8 cellular contexts compared by ENCODE assay signal in genomic region chr2:55011741-55012574, GRCh38. TPM values are rescaled to one million over a fixed set of nuclear protein-coding genes. Genes with fewer than 3 reads are reported as not detected.
DNase-seq lines count a peak whose midpoint lies in the region; ATAC-seq and TF ChIP-seq lines count a peak whose summit lies in the region.
"Had no signal": no experiment of that assay in that cellular context is flagged by ENCODE, and none has a peak within 500 bp of the region (broad histone marks: within the 10 kb centered on the region; RNA-seq: fewer than 3 reads in every experiment).

No MANE protein-coding gene starts in this region.

- H3K36me3 ChIP-seq in HUES64 (ENCODE audit: insufficient read depth, low read length) (no peaks in the 10 kb centered on the region; the same call in 1 of the 2 replicates), liver (ENCODE audit: control insufficient read depth in 4 of 4, insufficient read depth in 3 of 4, low read depth in 1 of 4, low read length in 3 of 4) (no peaks in the 10 kb centered on the region), tibial artery (no peaks in the 10 kb centered on the region)
- H3K36me3 ChIP-seq: adrenal gland had no signal

- TF ChIP-seq RAD21 in liver (IDR thresholded peaks at IDR 0.05): peak; percentile 15 to 23

- H3K36me3 Mint-ChIP-seq in MCF 10A (ENCODE audit: insufficient read depth, unreplicated experiment): peaks cover 7% of the 10 kb centered on the region

- H3K9ac ChIP-seq in HUES64 (ENCODE audit: low read depth, low read length) (no peak overlapping the region), liver (ENCODE audit: low read depth in 1 of 2, low read length in 2 of 2) (peak overlapping the region; percentile 43 to 90)

- no peak for ATAC-seq in HG02884 (IDR thresholded peaks at IDR 0.05; ENCODE audit: unreplicated experiment)

- CTCF ChIA-PET in MCF 10A (lab: Yijun Ruan, JAX): interaction anchor here (0.6 to 16.8 kb wide), 19 partner anchors 9 to 163 kb away, joined by 3 to 169 read pairs (median 6); partner anchors contain the start of gene RTN4

- H3K4me3 Mint-ChIP-seq in MCF 10A (ENCODE audit: unreplicated experiment): peak overlapping the region; percentile 77

- peaks cover 46% of the 10 kb centered on the region for H3K4me1 Mint-ChIP-seq in MCF 10A (ENCODE audit: insufficient read depth, unreplicated experiment)

- no peaks in the 10 kb centered on the region for H3K27me3 Mint-ChIP-seq in MCF 10A (ENCODE audit: insufficient read depth, unreplicated experiment)

- POLR2A ChIA-PET in MCF 10A (lab: Yijun Ruan, JAX): interaction anchor here (0.7 to 16.5 kb wide), 20 partner anchors 10 to 289 kb away, joined by 3 to 289 read pairs (median 8); partner anchors contain the start of genes EML6 and RTN4

- H3K4me3 ChIP-seq in HUES64 (ENCODE audit: low read length) (no peak overlapping the region), liver (ENCODE audit: low read depth in 1 of 3, low read length in 3 of 3) (no peak overlapping the region), tibial artery (no peak overlapping the region)
- H3K4me3 ChIP-seq: adrenal gland had no signal

- intact Hi-C loops in MCF 10A (cut with micrococcal nuclease): loop anchor here (5.0 kb wide), 1 partner anchor 255 kb away; no protein-coding TSS in a partner anchor
- intact Hi-C loops in tibial artery (cut with DNase I; ENCODE audit: low total_unique reads): loop anchor here (2.0 kb wide), 1 partner anchor 39 kb away; the partner anchor contains the start of gene RTN4

- no peaks in the 10 kb centered on the region for H3K9me3 Mint-ChIP-seq in MCF 10A (ENCODE audit: unreplicated experiment)

- peak overlapping the region; percentile 76 for H3K27ac Mint-ChIP-seq in MCF 10A (ENCODE audit: low read depth, unreplicated experiment)

- no peaks in the 10 kb centered on the region for H3K27me3 ChIP-seq in HUES64 (ENCODE audit: insufficient read depth, low read length)
- no peaks in the 10 kb centered on the region for H3K27me3 ChIP-seq in liver (ENCODE audit: control insufficient read depth in 4 of 4, insufficient read depth in 4 of 4, low read length in 3 of 4)
- H3K27me3 ChIP-seq in tibial artery: no peaks in the 10 kb centered on the region
- H3K27me3 ChIP-seq: adrenal gland had no signal

- 92% methylated on average over 4 of the region's 6 CpGs for WGBS in HUES64
- 13% methylated on average over 6 of the region's 6 CpGs for WGBS in liver

- peaks cover 86% of the 10 kb centered on the region for H3K4me1 ChIP-seq in HUES64 (ENCODE audit: insufficient read depth, low read length)
- peaks cover 3 to 39% (median 35%) of the 10 kb centered on the region in 4 donors for H3K4me1 ChIP-seq in liver (ENCODE audit: control insufficient read depth in 4 of 4, insufficient read depth in 4 of 4, low read length in 3 of 4)
- peaks cover 0 to 95% (median 48%) of the 10 kb centered on the region in 4 donors for H3K4me1 ChIP-seq in tibial artery

- BruUV-seq in MCF 10A (replicated peaks; lab: Mats Ljungman, UMichigan): no TSS peak

- H3K27ac ChIP-seq in HUES64 (ENCODE audit: low read depth, low read length) (0 out of 2 replicates have a peak overlapping the region, but pooled peaks have one; percentile 14), liver (ENCODE audit: low read depth in 1 of 2, low read length in 2 of 2) (peak overlapping the region; percentile 87 to 90), tibial artery (peak overlapping the region; percentile 51 to 55)

- H3K9me3 ChIP-seq in HUES64 (ENCODE audit: insufficient read depth, low read depth, low read length): no peaks in the 10 kb centered on the region
- H3K9me3 ChIP-seq in liver (ENCODE audit: control insufficient read depth in 4 of 4, low read length in 3 of 4): no peaks in the 10 kb centered on the region
- H3K9me3 ChIP-seq in tibial artery: no peaks in the 10 kb centered on the region
- H3K9me3 ChIP-seq: adrenal gland had no signal

- DNase-seq in MCF 10A (ENCODE audit: unreplicated experiment): no peak
- DNase-seq in tibial artery: no peak
- no peak for DNase-seq in effector CD4-positive, alpha-beta T cell
- no peak for DNase-seq in globus pallidus (ENCODE audit: low spot score)
- DNase-seq: adrenal gland had no signal

- TF ChIP-seq CTCF in MCF 10A (IDR thresholded peaks at IDR 0.05; ENCODE audit: unreplicated experiment) (no peak), liver (IDR thresholded peaks at IDR 0.05; ENCODE audit: low read depth, low read length, missing input control) (no peak), tibial artery (IDR thresholded peaks at IDR 0.05) (no peak)

TF ChIP-seq in liver, 16 proteins besides CTCF, POLR2A, EP300 and RAD21:
- peak in 1 of 2 donors; percentile 34 for TF ChIP-seq RXRA (IDR thresholded peaks at IDR 0.05)
- TF ChIP-seq TAF1 (conservative IDR thresholded peaks at IDR 0.05): no peak
- TF ChIP-seq REST (IDR thresholded peaks at IDR 0.05): peak; percentile 78
- TF ChIP-seq EGR1 (IDR thresholded peaks at IDR 0.05; ENCODE audit: low read depth in 2 of 2): no peak
- TF ChIP-seq NR2F2 (IDR thresholded peaks at IDR 0.05): no peak
- no peak for TF ChIP-seq GABPA (IDR thresholded peaks at IDR 0.05 in 1 of 2, conservative IDR thresholded peaks at IDR 0.05 in 1 of 2)
- peak; percentile 80 for TF ChIP-seq YY1 (IDR thresholded peaks at IDR 0.05)
- no peak for TF ChIP-seq ATF3 (IDR thresholded peaks at IDR 0.05)
- peak; percentile 53 for TF ChIP-seq SP1 (IDR thresholded peaks at IDR 0.05)
- TF ChIP-seq HNF4A (conservative IDR thresholded peaks at IDR 0.05): peak in 1 of 2 donors; percentile 48
- TF ChIP-seq, protein P1, sequence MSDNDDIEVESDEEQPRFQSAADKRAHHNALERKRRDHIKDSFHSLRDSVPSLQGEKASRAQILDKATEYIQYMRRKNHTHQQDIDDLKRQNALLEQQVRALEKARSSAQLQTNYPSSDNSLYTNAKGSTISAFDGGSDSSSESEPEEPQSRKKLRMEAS (IDR thresholded peaks at IDR 0.05): no peak
- TF ChIP-seq ZBTB33 (IDR thresholded peaks at IDR 0.05): no peak
- no peak for TF ChIP-seq JUND (IDR thresholded peaks at IDR 0.05)
- no peak for TF ChIP-seq HNF4G (IDR thresholded peaks at IDR 0.05)
- TF ChIP-seq FOXA2 (IDR thresholded peaks at IDR 0.05): peak; percentile 18
- TF ChIP-seq FOXA1 (IDR thresholded peaks at IDR 0.05): no peak

RNA-seq across cellular contexts. Expression of gene RTN4, which starts 38.3 kb away (rescaled TPM):
- polyA plus RNA-seq in HUES64 (2013, experiment 1 of 2): 169 TPM
- polyA plus RNA-seq in HUES64 (2013, experiment 2 of 2): 178 TPM
- total RNA-seq in MCF 10A (2022) (389 and 391 TPM in 2 replicates), liver (100 to 1,000 TPM in 1 of 2 donors, 10 to 100 TPM in 1; 73.5 to 213 TPM)
- polyA plus RNA-seq in liver: 100 to 1,000 TPM in 1 of 2 donors, 10 to 100 TPM in 1; 88.8 to 348 TPM

Comparison
In these comparisons a context has a peak if more than half of its experiments do, and no peak if none do; other contexts are left out.
1. H3K27ac ChIP-seq: peak in every context shown above with its lines; median percentile 88 in liver; 53 in tibial artery; 14 in HUES64.